Comparison of ENCODE assay signal across 8 cellular contexts in genomic region chr14:74571901-74572828, GRCh38. TPM values are rescaled to one million over a fixed set of nuclear protein-coding genes. Genes with fewer than 3 reads are reported as not detected.
DNase-seq lines count a peak whose midpoint lies in the region; ATAC-seq, FAIRE-seq and TF ChIP-seq lines count a peak whose summit lies in the region.

No MANE protein-coding gene starts in this region.

- no peak for FAIRE-seq in pancreas (lab: Jason Lieb, UNC)

- H3K4me3 ChIP-seq in epithelial cell of proximal tubule (ENCODE audit: low read depth, low read length) (peak overlapping the region; percentile 48), pancreas (no peak overlapping the region)

- intact Hi-C loops in pancreas (cut with DNase I) = no loop called here

- WGBS in pancreas, 2 donors = 62 to 63% methylated on average over 13 of the region's 13 CpGs

- no peaks in the 10 kb centered on the region for H3K4me1 ChIP-seq in pancreas

- H3K27me3 ChIP-seq in pancreas = no peaks in the 10 kb centered on the region

- ATAC-seq in pancreas (peak in 3 of 4 donors; percentile 58 to 72 (median 71)), HG03039 (IDR thresholded peaks at IDR 0.05; ENCODE audit: unreplicated experiment) (no peak), HG03045 (IDR thresholded peaks at IDR 0.05; ENCODE audit: unreplicated experiment) (no peak)

- H3K27ac ChIP-seq in pancreas = peak overlapping the region in 1 of 4 donors; percentile 12

- TF ChIP-seq CTCF in epithelial cell of proximal tubule (conservative IDR thresholded peaks at IDR 0.05; ENCODE audit: low read depth, low read length) (no peak), pancreas (IDR thresholded peaks at IDR 0.05) (no peak)

- no peaks in the 10 kb centered on the region for H3K36me3 ChIP-seq in pancreas

- H3K9me3 ChIP-seq in pancreas = no peaks in the 10 kb centered on the region

- DNase-seq in activated T-cell treated with anti-CD3 and anti-CD28 coated beads for 24 hours (ENCODE audit: low read depth) (peak; percentile 9), SIG-M5 treated with dmso at 0.1 percent for 504 hours (lab: John Stamatoyannopoulos, UW; ENCODE audit: unreplicated experiment) (peak; percentile 49), epithelial cell of proximal tubule (ENCODE audit: low read depth) (peak; percentile 95), pancreas (no peak), activated gamma-delta T cell treated with Interleukin-2 at 50 U/mL for 16 hours (no peak)
- DNase-seq in activated T-cell treated with anti-CD3 and anti-CD28 coated beads, Interleukin-2, amount 50 U/mL, for 1 hour = no peak

RNA-seq across cellular contexts. Expression of gene LTBP2, which starts 39.9 kb away (rescaled TPM):
- total RNA-seq in epithelial cell of proximal tubule = 33.1 and 39.5 TPM in 2 replicates
- 10 to 100 TPM in 2 of 6 donors, 1 to 10 TPM in 4; 3.3 to 18.1 (median 5.5) TPM for total RNA-seq in pancreas
- 1 to 10 TPM; 1.8 to 2.5 TPM for polyA plus RNA-seq in pancreas

Comparison
In these comparisons a context has a peak if more than half of its experiments do, and no peak if none do; other contexts are left out.
1. DNase-seq: peak in activated T-cell treated with anti-CD3 and anti-CD28 coated beads for 24 hours (single experiment), SIG-M5 treated with dmso at 0.1 percent for 504 hours (single experiment) and epithelial cell of proximal tubule (single experiment); none in activated T-cell treated with anti-CD3 and anti-CD28 coated beads, Interleukin-2, amount 50 U/mL, for 1 hour (single experiment), pancreas (0 of 6) and activated gamma-delta T cell treated with Interleukin-2 at 50 U/mL for 16 hours (single experiment).
2. ATAC-seq: peak in pancreas (3 of 4); none in HG03039 (single experiment) and HG03045 (single experiment).